In the genomic region with DNA sequence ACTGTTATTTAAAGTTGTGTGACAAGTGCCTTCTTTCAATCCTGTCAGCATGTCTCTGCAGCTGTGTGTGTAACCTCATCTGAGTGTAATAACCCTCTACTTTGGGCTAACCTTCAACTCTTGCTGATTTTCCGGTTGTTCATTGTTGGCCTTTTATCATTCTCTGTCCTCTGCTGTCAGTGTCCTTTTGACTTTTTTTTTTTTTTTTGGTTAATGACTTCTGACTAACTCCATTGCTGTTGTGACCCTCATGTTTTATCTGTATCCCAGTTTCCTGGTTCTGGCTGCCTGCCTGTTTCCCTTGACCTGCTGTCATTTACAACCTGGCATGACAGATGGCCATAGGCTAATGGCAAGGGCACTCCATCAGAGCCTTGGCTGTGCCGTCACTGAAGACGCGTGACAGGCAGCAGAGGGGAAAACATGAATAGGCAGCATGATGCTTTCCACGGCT, we compare ENCODE assay signal across 15 cellular contexts.
DNase-seq lines count a peak whose midpoint lies in the region; ATAC-seq lines count a peak whose summit lies in the region.
"Had no signal": no experiment of that assay in that cellular context is flagged by ENCODE, and none has a peak within 500 bp of the region (broad histone marks: within the 10 kb centered on the region; RNA-seq: fewer than 3 reads in every experiment).

No MANE protein-coding gene starts in this region.

- H3K9me3 Mint-ChIP-seq in stimulated activated naive B cell treated with anti-CD40 and anti-IgM and Interleukin-4, amounts not matched to agents 10 μg/mL and 1 μg/mL and 100 μg/mL, for 72 hours = peaks cover 0 to 6% of the 10 kb centered on the region in 2 donors
- H3K9me3 Mint-ChIP-seq: neural progenitor cell had no signal

- H3K36me3 Mint-ChIP-seq in stimulated activated naive B cell treated with anti-CD40 and anti-IgM and Interleukin-4, amounts not matched to agents 10 μg/mL and 1 μg/mL and 100 μg/mL, for 72 hours = no peaks in the 10 kb centered on the region
- H3K36me3 Mint-ChIP-seq: brain, neural progenitor cell had no signal

- peaks cover 8 to 21% of the 10 kb centered on the region in 2 donors for H3K4me1 Mint-ChIP-seq in stimulated activated naive B cell treated with anti-CD40 and anti-IgM and Interleukin-4, amounts not matched to agents 10 μg/mL and 1 μg/mL and 100 μg/mL, for 72 hours
- H3K4me1 Mint-ChIP-seq: brain, neural progenitor cell had no signal

- H3K4me3 Mint-ChIP-seq in stimulated activated naive B cell treated with anti-CD40 and anti-IgM and Interleukin-4, amounts not matched to agents 10 μg/mL and 1 μg/mL and 100 μg/mL, for 72 hours = no peak overlapping the region
- H3K4me3 Mint-ChIP-seq: brain; neural progenitor cell; T-helper 1 cell treated with Interleukin-12 subunit alpha and Interleukin-12 subunit beta and Interleukin-4 antibody, amounts not matched to agents 30 μg/mL and 1 μg/mL, for 36 hours had no signal

- peak; percentile 91 for DNase-seq in G401 (ENCODE audit: low spot score)
- DNase-seq in NCI-H748 (lab: John Stamatoyannopoulos, UW; ENCODE audit: unreplicated experiment) = peak; percentile 80
- DNase-seq in cerebellar cortex (ENCODE audit: low spot score) = peak; percentile 88
- DNase-seq in myocyte (ENCODE audit: low read depth) = peak; percentile 24
- no peak for DNase-seq in NOMO-1 treated with DMSO at 0.1 percent for 48 hours (lab: John Stamatoyannopoulos, UW; ENCODE audit: unreplicated experiment)
- DNase-seq in stimulated activated naive B cell treated with anti-CD40 and anti-IgM and Interleukin-4, amounts not matched to agents 10 μg/mL and 1 μg/mL and 100 μg/mL, for 72 hours = no peak
- no peak for DNase-seq in MV-4-11 (lab: John Stamatoyannopoulos, UW)
- DNase-seq: activated naive CD4-positive, alpha-beta T cell treated with anti-CD3 and anti-CD28 coated beads, Interleukin-2, amount 50 U/mL, for 16 hours; Caco-2; effector CD4-positive, alpha-beta T cell; stimulated activated CD4-positive, alpha-beta T cell treated with anti-CD3 and anti-CD28 coated beads, Interleukin-4, amount 100 ng/mL, for 1 hour had no signal

- H3K27ac Mint-ChIP-seq in stimulated activated naive B cell treated with anti-CD40 and anti-IgM and Interleukin-4, amounts not matched to agents 10 μg/mL and 1 μg/mL and 100 μg/mL, for 72 hours = no peak overlapping the region
- H3K27ac Mint-ChIP-seq: neural progenitor cell; T-helper 1 cell treated with Interleukin-12 subunit alpha and Interleukin-12 subunit beta and Interleukin-4 antibody, amounts not matched to agents 30 μg/mL and 1 μg/mL, for 36 hours had no signal

- no peaks in the 10 kb centered on the region for H3K27me3 Mint-ChIP-seq in stimulated activated naive B cell treated with anti-CD40 and anti-IgM and Interleukin-4, amounts not matched to agents 10 μg/mL and 1 μg/mL and 100 μg/mL, for 72 hours

- in situ Hi-C loops in G401 (cut with HindIII; ENCODE audit: low sequenced_read_pairs) = no loop called here

- ATAC-seq in GM18520 (IDR thresholded peaks at IDR 0.05; ENCODE audit: unreplicated experiment) = no peak
- no peak for ATAC-seq in stimulated activated naive B cell treated with anti-CD40 and anti-IgM and Interleukin-4, amounts not matched to agents 10 μg/mL and 1 μg/mL and 100 μg/mL, for 72 hours (replicated peaks)

Comparison
In these comparisons a context has a peak if more than half of its experiments do, and no peak if none do; other contexts are left out.
1. DNase-seq: peak in G401 (single experiment), NCI-H748 (single experiment), cerebellar cortex (single experiment) and myocyte (single experiment); none in NOMO-1 treated with DMSO at 0.1 percent for 48 hours (single experiment), stimulated activated naive B cell treated with anti-CD40 and anti-IgM and Interleukin-4, amounts not matched to agents 10 μg/mL and 1 μg/mL and 100 μg/mL, for 72 hours (single experiment) and MV-4-11 (single experiment).